12 cellular contexts compared by ENCODE assay signal in the genomic region with DNA sequence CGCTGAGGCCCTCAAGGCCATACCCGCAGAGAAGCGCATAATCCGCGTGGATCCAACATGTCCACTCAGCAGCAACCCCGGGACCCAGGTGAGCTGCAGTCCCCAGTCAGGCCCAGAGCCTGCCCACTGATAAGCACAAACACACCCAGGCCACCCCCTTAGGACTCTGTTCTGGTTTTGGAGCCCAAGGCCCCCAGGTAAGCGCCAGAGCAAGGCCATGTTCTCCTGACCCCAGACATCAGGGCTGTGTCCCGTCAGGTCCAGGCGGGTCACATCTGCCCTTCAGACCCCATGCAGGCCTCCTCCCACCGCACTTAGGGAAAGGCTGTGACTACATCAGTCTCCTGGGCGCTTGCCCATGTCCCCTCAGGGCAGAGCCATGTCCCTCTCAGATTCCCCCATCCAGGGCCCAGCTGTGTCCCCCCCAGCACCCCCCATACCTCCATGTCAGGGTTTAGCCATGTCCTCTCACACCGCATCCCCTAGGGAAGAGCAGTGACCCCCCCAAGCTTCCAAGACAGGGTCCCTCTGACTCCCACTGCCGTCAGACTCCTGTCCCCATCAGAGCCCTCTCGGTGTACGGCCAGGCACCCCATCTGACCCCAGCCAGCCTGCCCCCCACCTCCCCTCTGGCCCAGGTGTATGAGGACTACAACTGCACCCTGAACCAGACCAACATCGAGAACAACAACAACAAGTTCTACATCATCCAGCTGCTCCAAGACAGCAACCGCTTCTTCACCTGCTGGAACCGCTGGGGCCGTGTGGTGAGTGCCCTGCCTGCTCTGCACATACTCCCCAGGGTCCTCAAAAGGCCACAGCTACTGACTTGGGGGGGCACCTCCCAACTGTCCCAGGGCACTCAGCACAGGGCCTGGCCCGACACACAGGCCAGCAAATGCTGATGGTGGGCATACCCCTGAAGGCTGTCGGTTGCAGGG. TPM values are rescaled to one million over a fixed set of nuclear protein-coding genes. Genes with fewer than 3 reads are reported as not detected.
DNase-seq lines count a peak whose midpoint lies in the region; ATAC-seq and TF ChIP-seq lines count a peak whose summit lies in the region.
"Had no signal": no experiment of that assay in that cellular context is flagged by ENCODE, and none has a peak within 500 bp of the region (broad histone marks: within the 10 kb centered on the region; RNA-seq: fewer than 3 reads in every experiment).

No MANE protein-coding gene starts in this region.

- H3K27me3 Mint-ChIP-seq in effector memory CD8-positive, alpha-beta T cell: no peaks in the 10 kb centered on the region

- BruUV-seq in OCI-LY7 (replicated peaks; lab: Mats Ljungman, UMichigan): no TSS peak

- no peak for ATAC-seq in effector memory CD8-positive, alpha-beta T cell (replicated peaks)

- no peak overlapping the region for H3K4me3 ChIP-seq in BLaER1
- no peak overlapping the region for H3K4me3 ChIP-seq in OCI-LY7 (ENCODE audit: low read depth, low read length, poor library complexity, severe bottlenecking)
- peak overlapping the region; percentile 70 for H3K4me3 ChIP-seq in osteoblast (ENCODE audit: insufficient read depth, low read length)
- no peak overlapping the region for H3K4me3 ChIP-seq in BE2C (ENCODE audit: low read depth, low read length)
- H3K4me3 ChIP-seq: cardiac muscle cell had no signal

- H4K20me1 ChIP-seq in BLaER1 (peaks cover 23% of the 10 kb centered on the region), OCI-LY7 (ENCODE audit: insufficient read depth, low read length) (no peaks in the 10 kb centered on the region), osteoblast (ENCODE audit: insufficient read depth, low read length) (peaks cover 5% of the 10 kb centered on the region)

- H3K9me2 ChIP-seq in OCI-LY7 (ENCODE audit: insufficient read depth, low read length): no peaks in the 10 kb centered on the region

- no peaks in the 10 kb centered on the region for H3K9me3 ChIP-seq in BLaER1
- no peaks in the 10 kb centered on the region for H3K9me3 ChIP-seq in OCI-LY7 (ENCODE audit: low read length)
- no peaks in the 10 kb centered on the region for H3K9me3 ChIP-seq in osteoblast (ENCODE audit: low read depth, low read length)
- H3K9me3 ChIP-seq in BE2C: no peaks in the 10 kb centered on the region

- DNase-seq in OCI-LY7 (ENCODE audit: low spot score) (no peak), osteoblast (ENCODE audit: insufficient read length, low spot score, missing footprints) (peak; percentile 54), dedifferentiated amniotic fluid mesenchymal stem cell (ENCODE audit: extremely low spot score) (no peak), BE2C (no peak), NCI-H187 (lab: John Stamatoyannopoulos, UW) (no peak)
- no peak for DNase-seq in effector memory CD8-positive, alpha-beta T cell
- no peak for DNase-seq in activated CD4-positive, CD25-positive, alpha-beta regulatory T cell treated with anti-CD3 and anti-CD28 coated beads, Interleukin-2, amount 50 U/mL, for 72 hours
- DNase-seq: KBM-7, NCI-H524 treated with DMSO at 0.1 percent for 48 hours had no signal

- H3K9ac ChIP-seq in BLaER1: peak overlapping the region; percentile 88

- H3K79me2 ChIP-seq in OCI-LY7 (ENCODE audit: insufficient read depth, low read depth, low read length) (peaks cover 23% of the 10 kb centered on the region), osteoblast (ENCODE audit: insufficient read depth, low read length) (peaks cover 29% of the 10 kb centered on the region)

- H3K4me1 Mint-ChIP-seq in effector memory CD8-positive, alpha-beta T cell (ENCODE audit: low read depth in 2 of 2): peaks cover 28 to 34% of the 10 kb centered on the region in 2 donors

- H3K9me3 Mint-ChIP-seq in effector memory CD8-positive, alpha-beta T cell: no peaks in the 10 kb centered on the region

- H3K4me1 ChIP-seq in BLaER1 (peaks cover 52% of the 10 kb centered on the region), OCI-LY7 (ENCODE audit: insufficient read depth, low read length, poor library complexity, severe bottlenecking) (peaks cover 24% of the 10 kb centered on the region), osteoblast (ENCODE audit: insufficient read depth, low read length) (peaks cover 25% of the 10 kb centered on the region), BE2C (no peaks in the 10 kb centered on the region; the same call in 1 of the 2 replicates)

- H3K36me3 ChIP-seq in BLaER1 (peaks cover 7% of the 10 kb centered on the region), OCI-LY7 (ENCODE audit: insufficient read depth, low read length) (peaks cover 10% of the 10 kb centered on the region; the same call in 1 of the 2 replicates), osteoblast (ENCODE audit: insufficient read depth, low read length) (peaks cover 28% of the 10 kb centered on the region), BE2C (peaks cover 3% of the 10 kb centered on the region; the same call in 1 of the 2 replicates)
- H3K36me3 ChIP-seq: cardiac muscle cell had no signal

- H3K27ac ChIP-seq in BLaER1 (peak overlapping the region; percentile 93; the same call in 1 of the 2 replicates), OCI-LY7 (ENCODE audit: low read depth, low read length, poor library complexity, severe bottlenecking) (no peak overlapping the region), osteoblast (ENCODE audit: low read depth, low read length) (peak overlapping the region; percentile 89)

- H3K4me3 Mint-ChIP-seq in effector memory CD8-positive, alpha-beta T cell: peak overlapping the region in 1 of 2 donors; percentile 92

- POLR2A ChIA-PET in OCI-LY7 (lab: Charles Lee): interaction anchor here (2.3 kb wide), 1 partner anchor 51 kb away, joined by 11 read pairs; the partner anchor contains the start of gene RPL29

- peaks cover 4% of the 10 kb centered on the region for H3K36me3 Mint-ChIP-seq in effector memory CD8-positive, alpha-beta T cell (ENCODE audit: insufficient read depth)

- no peak for TF ChIP-seq CTCF in OCI-LY7 (conservative IDR thresholded peaks at IDR 0.05; ENCODE audit: low read length)
- no peak for TF ChIP-seq CTCF in osteoblast (IDR thresholded peaks at IDR 0.05; ENCODE audit: extremely low read depth, low read depth, low read length)
- no peak for TF ChIP-seq CTCF in BE2C (IDR thresholded peaks at IDR 0.05; ENCODE audit: low read depth, low read length)

- CTCF ChIA-PET in OCI-LY7 (lab: Charles Lee; ENCODE audit: unreplicated experiment): interaction anchor here (0.6 to 0.9 kb wide), 4 partner anchors 8 to 25 kb away, joined by 3 read pairs; no protein-coding TSS in a partner anchor

- H3K4me2 ChIP-seq in BLaER1 (peak overlapping the region; percentile 98), OCI-LY7 (ENCODE audit: low read length) (0 out of 2 replicates have a peak overlapping the region, but pooled peaks have one; percentile 86), osteoblast (ENCODE audit: insufficient read depth, low read length) (peak overlapping the region; percentile 88)

- peak overlapping the region; percentile 89 to 93 for H3K27ac Mint-ChIP-seq in effector memory CD8-positive, alpha-beta T cell

- intact Hi-C loops in OCI-LY7 (cut with micrococcal nuclease; ENCODE audit: unreplicated experiment): loop anchor here (2.0 to 5.0 kb wide), 3 partner anchors 113 to 201 kb away; partner anchors contain the start of gene DUSP7

- no peaks in the 10 kb centered on the region for H3K27me3 ChIP-seq in BLaER1
- no peaks in the 10 kb centered on the region for H3K27me3 ChIP-seq in osteoblast (ENCODE audit: insufficient read depth, low read length)
- H3K27me3 ChIP-seq in BE2C: no peaks in the 10 kb centered on the region
- H3K27me3 ChIP-seq: cardiac muscle cell had no signal

- H2AFZ ChIP-seq in OCI-LY7 (ENCODE audit: low read length) (no peak overlapping the region), osteoblast (ENCODE audit: low read length) (peak overlapping the region; percentile 93)

RNA-seq across cellular contexts. Expression of gene PARP3, which starts 1.6 kb away (rescaled TPM):
- total RNA-seq in OCI-LY7 (2014; rRNA removed; shearing (Covaris generic)): 8.1 and 11.9 TPM in 2 replicates
- total RNA-seq in OCI-LY7 (2022) (11.0 and 12.0 TPM in 2 replicates), osteoblast (39.2 and 46.0 TPM in 2 replicates)
- polyA plus RNA-seq in BE2C (2012; ENCODE audit: insufficient read depth, insufficient read length, low read depth): 9.2 TPM

RNA-seq across cellular contexts. Expression of gene RRP9, which starts 2.0 kb away (rescaled TPM):
- 36.9 and 41.1 TPM in 2 replicates for total RNA-seq in OCI-LY7 (2014; rRNA removed; shearing (Covaris generic))
- 26.5 and 34.4 TPM in 2 replicates for total RNA-seq in OCI-LY7 (2022)
- 18.0 and 20.6 TPM in 2 replicates for total RNA-seq in osteoblast
- polyA plus RNA-seq in BE2C (2012; ENCODE audit: insufficient read depth, insufficient read length, low read depth): 141 TPM

RNA-seq across cellular contexts. Expression of gene GPR62, which starts 11.5 kb away (rescaled TPM):
- not detected in 2 replicates for total RNA-seq in OCI-LY7 (2014; rRNA removed; shearing (Covaris generic))
- total RNA-seq in OCI-LY7 (2022) (not detected in 2 replicates), osteoblast (under 0.01 TPM in 1 of 2 replicates, not detected in the other)
- polyA plus RNA-seq in BE2C (2012; ENCODE audit: insufficient read depth, insufficient read length, low read depth): 1.0 TPM
- total RNA-seq: renal cortical epithelial cell had no signal

RNA-seq across cellular contexts. Expression of gene PCBP4, which starts 23.5 kb away (rescaled TPM):
- total RNA-seq in OCI-LY7 (2014; rRNA removed; shearing (Covaris generic)): 1.4 and 2.0 TPM in 2 replicates
- total RNA-seq in OCI-LY7 (2022) (12.5 and 14.4 TPM in 2 replicates), osteoblast (19.7 and 22.4 TPM in 2 replicates)
- polyA plus RNA-seq in BE2C (2012; ENCODE audit: insufficient read depth, insufficient read length, low read depth): 237 TPM

RNA-seq across cellular contexts. Expression of gene ABHD14B, which starts 30.1 kb away (rescaled TPM):
- 11.3 and 16.1 TPM in 2 replicates for total RNA-seq in OCI-LY7 (2014; rRNA removed; shearing (Covaris generic))
- total RNA-seq in OCI-LY7 (2022) (40.1 and 41.4 TPM in 2 replicates), osteoblast (38.7 and 44.2 TPM in 2 replicates)
- polyA plus RNA-seq in BE2C (2012; ENCODE audit: insufficient read depth, insufficient read length, low read depth): 33.3 TPM
